In genomic region chr2:10120158-10120937, GRCh38 we compare ENCODE assay signal across 1 cellular context.
A peak's percentile ranks its signal among the peaks of the same experiment; 100 is the strongest.
TF ChIP-seq lines count a peak whose summit lies in the region.

No MANE protein-coding gene starts in this region.

TF ChIP-seq in HepG2, 621 proteins besides CTCF, POLR2A, EP300 and RAD21 (continued from another document and continues in another):
- TF ChIP-seq LRRFIP1 (CRISPR knock-in tag; conservative IDR thresholded peaks at IDR 0.05): peak; percentile 88
- peak; percentile 95; the same call in 1 of the 2 replicates for TF ChIP-seq ZNF232 (CRISPR knock-in tag; IDR thresholded peaks at IDR 0.05; ENCODE audit: borderline replicate concordance)
- TF ChIP-seq DNMT3B (CRISPR knock-in tag; conservative IDR thresholded peaks at IDR 0.05): 0 out of 2 replicates have a peak, but pooled peaks have one; percentile 50
- 0 out of 2 replicates have a peak, but pooled peaks have one; percentile 19 for TF ChIP-seq ELK4 (CRISPR knock-in tag; IDR thresholded peaks at IDR 0.05; ENCODE audit: borderline replicate concordance)
- peak; percentile 42; the same call in 1 of the 2 replicates for TF ChIP-seq ZNF337 (CRISPR knock-in tag; IDR thresholded peaks at IDR 0.05; ENCODE audit: borderline replicate concordance, low read depth)
- TF ChIP-seq PAWR (CRISPR knock-in tag; IDR thresholded peaks at IDR 0.05; ENCODE audit: borderline replicate concordance): 0 out of 2 replicates have a peak, but pooled peaks have one; percentile 63
- TF ChIP-seq ZFAT (CRISPR knock-in tag; conservative IDR thresholded peaks at IDR 0.05): 0 out of 2 replicates have a peak, but pooled peaks have one; percentile 30
- peak; percentile 99 for TF ChIP-seq ZNF687 (CRISPR knock-in tag; IDR thresholded peaks at IDR 0.05)
- TF ChIP-seq NFYC (CRISPR knock-in tag; IDR thresholded peaks at IDR 0.05): peak; percentile 83
- TF ChIP-seq CREB3 (CRISPR knock-in tag; IDR thresholded peaks at IDR 0.05): peak; percentile 55; the same call in 1 of the 2 replicates
- TF ChIP-seq GTF2F1 (IDR thresholded peaks at IDR 0.05; ENCODE audit: low read length): no peak
- TF ChIP-seq RXRB (CRISPR knock-in tag; IDR thresholded peaks at IDR 0.05; ENCODE audit: borderline replicate concordance): peak; percentile 64
- no peak; the same call in 1 of the 2 replicates for TF ChIP-seq ZNF558 (CRISPR knock-in tag; IDR thresholded peaks at IDR 0.05; ENCODE audit: borderline replicate concordance)
- peak; percentile 98 for TF ChIP-seq ZSCAN20 (CRISPR knock-in tag; IDR thresholded peaks at IDR 0.05; ENCODE audit: borderline replicate concordance)
- TF ChIP-seq NCOA1 (CRISPR knock-in tag; IDR thresholded peaks at IDR 0.05): no peak
- peak; percentile 96; the same call in 1 of the 2 replicates for TF ChIP-seq MXD1 (CRISPR knock-in tag; IDR thresholded peaks at IDR 0.05)
- TF ChIP-seq SP5 (CRISPR knock-in tag; IDR thresholded peaks at IDR 0.05; ENCODE audit: borderline replicate concordance, low read depth): peak; percentile 99
- TF ChIP-seq TCF7 (IDR thresholded peaks at IDR 0.05; ENCODE audit: low read depth): no peak
- peak; percentile 19; the same call in 1 of the 2 replicates for TF ChIP-seq CHD2 (IDR thresholded peaks at IDR 0.05; ENCODE audit: low read depth, low read length)
- peak; percentile 78 for TF ChIP-seq PTBP1 (IDR thresholded peaks at IDR 0.05; ENCODE audit: low read depth, low read length, poor library complexity, severe bottlenecking)
- peak; percentile 91 for TF ChIP-seq ZNF224 (CRISPR knock-in tag; IDR thresholded peaks at IDR 0.05)
- TF ChIP-seq ZNF280D (CRISPR knock-in tag; IDR thresholded peaks at IDR 0.05): peak; percentile 79
- TF ChIP-seq KDM1A (CRISPR knock-in tag; IDR thresholded peaks at IDR 0.05): no peak; the same call in none of the 2 replicates
- TF ChIP-seq, protein P1, sequence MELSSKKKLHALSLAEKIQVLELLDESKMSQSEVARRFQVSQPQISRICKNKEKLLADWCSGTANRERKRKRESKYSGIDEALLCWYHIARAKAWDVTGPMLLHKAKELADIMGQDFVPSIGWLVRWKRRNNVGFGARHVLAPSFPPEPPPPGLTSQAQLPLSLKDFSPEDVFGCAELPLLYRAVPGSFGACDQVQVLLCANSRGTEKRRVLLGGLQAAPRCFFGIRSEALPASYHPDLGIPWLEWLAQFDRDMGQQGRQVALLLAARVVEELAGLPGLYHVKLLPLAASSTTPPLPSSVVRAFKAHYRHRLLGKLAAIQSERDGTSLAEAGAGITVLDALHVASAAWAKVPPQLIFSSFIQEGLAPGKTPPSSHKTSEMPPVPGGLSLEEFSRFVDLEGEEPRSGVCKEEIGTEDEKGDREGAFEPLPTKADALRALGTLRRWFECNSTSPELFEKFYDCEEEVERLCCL (CRISPR knock-in tag; IDR thresholded peaks at IDR 0.05; ENCODE audit: borderline replicate concordance): peak; percentile 91; the same call in 1 of the 2 replicates
- TF ChIP-seq, protein P2, sequence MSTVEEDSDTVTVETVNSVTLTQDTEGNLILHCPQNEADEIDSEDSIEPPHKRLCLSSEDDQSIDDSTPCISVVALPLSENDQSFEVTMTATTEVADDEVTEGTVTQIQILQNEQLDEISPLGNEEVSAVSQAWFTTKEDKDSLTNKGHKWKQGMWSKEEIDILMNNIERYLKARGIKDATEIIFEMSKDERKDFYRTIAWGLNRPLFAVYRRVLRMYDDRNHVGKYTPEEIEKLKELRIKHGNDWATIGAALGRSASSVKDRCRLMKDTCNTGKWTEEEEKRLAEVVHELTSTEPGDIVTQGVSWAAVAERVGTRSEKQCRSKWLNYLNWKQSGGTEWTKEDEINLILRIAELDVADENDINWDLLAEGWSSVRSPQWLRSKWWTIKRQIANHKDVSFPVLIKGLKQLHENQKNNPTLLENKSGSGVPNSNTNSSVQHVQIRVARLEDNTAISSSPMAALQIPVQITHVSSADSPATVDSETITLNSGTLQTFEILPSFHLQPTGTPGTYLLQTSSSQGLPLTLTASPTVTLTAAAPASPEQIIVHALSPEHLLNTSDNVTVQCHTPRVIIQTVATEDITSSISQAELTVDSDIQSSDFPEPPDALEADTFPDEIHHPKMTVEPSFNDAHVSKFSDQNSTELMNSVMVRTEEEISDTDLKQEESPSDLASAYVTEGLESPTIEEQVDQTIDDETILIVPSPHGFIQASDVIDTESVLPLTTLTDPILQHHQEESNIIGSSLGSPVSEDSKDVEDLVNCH (CRISPR knock-in tag; IDR thresholded peaks at IDR 0.05): 0 out of 2 replicates have a peak, but pooled peaks have one; percentile 73
- peak; percentile 97 for TF ChIP-seq EEA1 (CRISPR knock-in tag; IDR thresholded peaks at IDR 0.05; ENCODE audit: borderline replicate concordance)
- TF ChIP-seq IRF9 (CRISPR knock-in tag; IDR thresholded peaks at IDR 0.05; ENCODE audit: borderline replicate concordance): peak; percentile 83; the same call in 1 of the 2 replicates
- TF ChIP-seq ZBTB49 (CRISPR knock-in tag; IDR thresholded peaks at IDR 0.05; ENCODE audit: borderline replicate concordance): no peak
- TF ChIP-seq SOX13 (IDR thresholded peaks at IDR 0.05): no peak
- TF ChIP-seq SOX13 (CRISPR knock-in tag; conservative IDR thresholded peaks at IDR 0.05 in 1 of 2, IDR thresholded peaks at IDR 0.05 in 1 of 2): peak in 1 of 2 experiments; percentile 42; a peak in 2 of 4 replicates
- TF ChIP-seq SP4 (CRISPR knock-in tag; IDR thresholded peaks at IDR 0.05): peak; percentile 97
- TF ChIP-seq KAT8 (CRISPR knock-in tag; IDR thresholded peaks at IDR 0.05): peak; percentile 89
- TF ChIP-seq FOXM1 (CRISPR knock-in tag; IDR thresholded peaks at IDR 0.05): peak; percentile 84
- TF ChIP-seq, protein P3, sequence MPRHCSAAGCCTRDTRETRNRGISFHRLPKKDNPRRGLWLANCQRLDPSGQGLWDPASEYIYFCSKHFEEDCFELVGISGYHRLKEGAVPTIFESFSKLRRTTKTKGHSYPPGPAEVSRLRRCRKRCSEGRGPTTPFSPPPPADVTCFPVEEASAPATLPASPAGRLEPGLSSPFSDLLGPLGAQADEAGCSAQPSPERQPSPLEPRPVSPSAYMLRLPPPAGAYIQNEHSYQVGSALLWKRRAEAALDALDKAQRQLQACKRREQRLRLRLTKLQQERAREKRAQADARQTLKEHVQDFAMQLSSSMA (CRISPR knock-in tag; IDR thresholded peaks at IDR 0.05): peak; percentile 59; the same call in 1 of the 2 replicates
- 0 out of 2 replicates have a peak, but pooled peaks have one; percentile 74 for TF ChIP-seq ZNF672 (CRISPR knock-in tag; IDR thresholded peaks at IDR 0.05)
- TF ChIP-seq ZNF614 (CRISPR knock-in tag; IDR thresholded peaks at IDR 0.05; ENCODE audit: borderline replicate concordance): peak; percentile 80; the same call in 1 of the 2 replicates
